ENCODE assay signal across 8 cellular contexts in genomic region chr7:135170223-135170997, GRCh38. TPM values are rescaled to one million over a fixed set of nuclear protein-coding genes. Genes with fewer than 3 reads are reported as not detected.
DNase-seq lines count a peak whose midpoint lies in the region; ATAC-seq and TF ChIP-seq lines count a peak whose summit lies in the region.

Gene CYREN (minus strand): TSS chr7:135170707. CDS start chr7:135168922, 1,785 bp downstream.

- H3K9me3 ChIP-seq in heart left ventricle (no peaks in the 10 kb centered on the region), upper lobe of right lung (no peaks in the 10 kb centered on the region)

- 0 to 1% (median 0%) methylated on average over 44 to 85 of the region's 85 CpGs for WGBS in heart left ventricle, 4 donors

- peaks cover 0 to 32% (median 29%) of the 10 kb centered on the region in 9 donors for H3K36me3 ChIP-seq in heart left ventricle
- peaks cover 28% of the 10 kb centered on the region for H3K36me3 ChIP-seq in upper lobe of right lung

- intact Hi-C loops in heart left ventricle (cut with DNase I) = loop anchor here in 7 of 10 donors (1.0 to 5.0 kb wide), 8 partner anchors 22 to 483 kb away; partner anchors contain the start of genes AGBL3 (in 7 of the 7) and TMEM140 (in 3 of the 7)
- intact Hi-C loops in posterior vena cava (cut with DNase I) = no loop called here
- intact Hi-C loops in upper lobe of right lung (cut with DNase I) = no loop called here

- no peaks in the 10 kb centered on the region for H3K27me3 Mint-ChIP-seq in activated naive CD8-positive, alpha-beta T cell treated with anti-CD3 and anti-CD28 coated beads, Interleukin-2, amount 50 U/mL, for 24 hours

- H3K27ac ChIP-seq in heart left ventricle (peak within 1 kb of the TSS; percentile 83 to 100 (median 97)), upper lobe of right lung (peak within 1 kb of the TSS; percentile 99)

- H3K4me3 ChIP-seq in heart left ventricle (peak within 1 kb of the TSS; percentile 68 to 99 (median 87)), upper lobe of right lung (peak within 1 kb of the TSS; percentile 94)

- TF ChIP-seq CTCF in GM12874 (IDR thresholded peaks at IDR 0.05; ENCODE audit: insufficient read depth, low read depth, low read length) (peak; percentile 77), heart left ventricle (IDR thresholded peaks at IDR 0.05) (peak; percentile 42 to 93 (median 75)), upper lobe of right lung (IDR thresholded peaks at IDR 0.05) (peak; percentile 60)

- peak; percentile 69 for ATAC-seq in HG02763 (IDR thresholded peaks at IDR 0.05; ENCODE audit: unreplicated experiment)
- ATAC-seq in activated naive CD8-positive, alpha-beta T cell treated with anti-CD3 and anti-CD28 coated beads, Interleukin-2, amount 50 U/mL, for 24 hours = peak; percentile 88
- peak; percentile 89 to 97 (median 95) for ATAC-seq in heart left ventricle
- peak; percentile 96 for ATAC-seq in upper lobe of right lung

- peak within 1 kb of the TSS; percentile 94 for H3K4me3 Mint-ChIP-seq in activated naive CD8-positive, alpha-beta T cell treated with anti-CD3 and anti-CD28 coated beads, Interleukin-2, amount 50 U/mL, for 24 hours

- H3K27ac Mint-ChIP-seq in activated naive CD8-positive, alpha-beta T cell treated with anti-CD3 and anti-CD28 coated beads, Interleukin-2, amount 50 U/mL, for 24 hours = peak within 1 kb of the TSS; percentile 97

- H3K4me1 Mint-ChIP-seq in activated naive CD8-positive, alpha-beta T cell treated with anti-CD3 and anti-CD28 coated beads, Interleukin-2, amount 50 U/mL, for 24 hours = peaks cover 55% of the 10 kb centered on the region

- peak in 1 of 2 donors; percentile 67 for TF ChIP-seq POLR2A in heart left ventricle (IDR thresholded peaks at IDR 0.05)

- no peaks in the 10 kb centered on the region for H3K9me3 Mint-ChIP-seq in activated naive CD8-positive, alpha-beta T cell treated with anti-CD3 and anti-CD28 coated beads, Interleukin-2, amount 50 U/mL, for 24 hours

- H3K36me3 Mint-ChIP-seq in activated naive CD8-positive, alpha-beta T cell treated with anti-CD3 and anti-CD28 coated beads, Interleukin-2, amount 50 U/mL, for 24 hours (ENCODE audit: low read depth) = peaks cover 36% of the 10 kb centered on the region

- H3K27me3 ChIP-seq in heart left ventricle = no peaks in the 10 kb centered on the region
- H3K27me3 ChIP-seq in upper lobe of right lung = no peaks in the 10 kb centered on the region

- DNase-seq in NCI-H1417 (lab: John Stamatoyannopoulos, UW) = peak; percentile 93 to 97 (median 97)
- peak; percentile 79 to 92 for DNase-seq in SW 1271 (lab: John Stamatoyannopoulos, UW)
- DNase-seq in activated naive CD8-positive, alpha-beta T cell treated with anti-CD3 and anti-CD28 coated beads, Interleukin-2, amount 50 U/mL, for 24 hours = peak; percentile 94
- DNase-seq in heart left ventricle = peak; percentile 96 to 98 (median 97)
- peak; percentile 98 for DNase-seq in posterior vena cava (ENCODE audit: low spot score)
- peak; percentile 99 for DNase-seq in upper lobe of right lung

- peaks cover 9 to 63% (median 49%) of the 10 kb centered on the region in 12 donors for H3K4me1 ChIP-seq in heart left ventricle
- H3K4me1 ChIP-seq in upper lobe of right lung = peaks cover 40% of the 10 kb centered on the region

RNA-seq across cellular contexts. Expression of gene CYREN, which starts in this region (rescaled TPM):
- 10 to 100 TPM; 18.4 to 35.8 (median 24.9) TPM for total RNA-seq in heart left ventricle
- 10 to 100 TPM; 19.5 to 35.8 TPM for polyA plus RNA-seq in heart left ventricle
- total RNA-seq in posterior vena cava = 10 to 100 TPM; 26.8 to 31.7 TPM
- 39.3 TPM for total RNA-seq in upper lobe of right lung

Comparison
In these comparisons a context has a peak if more than half of its experiments do, and no peak if none do; other contexts are left out.
1. Peak in every context shown above with its lines: DNase-seq, ATAC-seq, H3K4me3 ChIP-seq and H3K27ac ChIP-seq.
2. intact Hi-C loops: an anchor here in heart left ventricle (1.0 to 5.0 kb wide); none called in posterior vena cava and upper lobe of right lung.